35 cellular contexts compared by ENCODE assay signal in genomic region chr9:70910598-70910997, GRCh38.
"Had no signal": no experiment of that assay in that cellular context is flagged by ENCODE, and none has a peak within 500 bp of the region (broad histone marks: within the 10 kb centered on the region; RNA-seq: fewer than 3 reads in every experiment).

No MANE protein-coding gene starts in this region.

- ATAC-seq: activated CD8-positive, alpha-beta T cell treated with anti-CD3 and anti-CD28 coated beads for 36 hours; activated naive CD4-positive, alpha-beta T cell treated with anti-CD3 and anti-CD28 coated beads, Interleukin-2, amount 50 U/mL, for 72 hours; activated T-cell treated with anti-CD3 and anti-CD28 coated beads, Interleukin-2, amount 50 U/mL, for 4 hours; activated T-cell treated with anti-CD3 and anti-CD28 coated beads, Interleukin-2, amount 50 U/mL, for 72 hours; activated T-helper 17 cell treated with anti-CD3 and anti-CD28 coated beads, Interleukin-2, amount 50 U/mL, for 72 hours; body of pancreas had no signal

- FAIRE-seq: astrocyte, TTC549 had no signal

- H3K27me3 ChIP-seq: adrenal gland, body of pancreas, brain microvascular endothelial cell, breast epithelium had no signal

- H3K4me1 ChIP-seq: adrenal gland, body of pancreas, breast epithelium had no signal

- DNase-seq: activated B cell treated with CpG ODN at 0.5 μM for 24 hours; activated CD4-positive, alpha-beta memory T cell treated with anti-CD3 and anti-CD28 coated beads for 36 hours; activated CD4-positive, alpha-beta T cell treated with anti-CD3 and anti-CD28 coated beads for 4 hours; activated CD4-positive, alpha-beta T cell treated with anti-CD3 and anti-CD28 coated beads, Interleukin-2, amount 10 ng/mL, durations not matched to agents 24 days and 14 days; activated CD4-positive, alpha-beta T cell treated with anti-CD3 and anti-CD28 coated beads, Interleukin-2, amount 50 U/mL, for 1 hour; activated CD4-positive, alpha-beta T cell treated with anti-CD3 and anti-CD28 coated beads, Interleukin-2, amount 50 U/mL, for 4 hours; activated CD4-positive, CD25-positive, alpha-beta regulatory T cell treated with anti-CD3 and anti-CD28 coated beads, Interleukin-2, amount 50 U/mL, for 72 hours; activated CD8-positive, alpha-beta memory T cell treated with anti-CD3 and anti-CD28 coated beads, Interleukin-2, amount 50 U/mL, for 4 hours; activated CD8-positive, alpha-beta T cell treated with anti-CD3 and anti-CD28 coated beads for 36 hours; activated effector memory CD4-positive, alpha-beta T cell treated with anti-CD3 and anti-CD28 coated beads, Interleukin-2, amount 50 U/mL, for 16 hours; activated gamma-delta T cell treated with Interleukin-2 at 50 U/mL for 16 hours; activated naive CD4-positive, alpha-beta T cell; activated naive CD4-positive, alpha-beta T cell treated with anti-CD3 and anti-CD28 coated beads for 36 hours; activated naive CD4-positive, alpha-beta T cell treated with anti-CD3 and anti-CD28 coated beads, Interleukin-2, amount 50 U/mL, for 16 hours; activated naive CD8-positive, alpha-beta T cell treated with anti-CD3 and anti-CD28 coated beads for 36 hours; activated T-cell treated with anti-CD3 and anti-CD28 coated beads for 4 hours; activated T-cell treated with anti-CD3 and anti-CD28 coated beads, Interleukin-2, amount 50 U/mL, for 1 hour; activated T-cell treated with anti-CD3 and anti-CD28 coated beads, Interleukin-2, amount 50 U/mL, for 4 hours; activated T-cell treated with anti-CD3 and anti-CD28 coated beads, Interleukin-2, amount 50 U/mL, for 72 hours; adrenal gland; amniotic stem cell; aorta; body of pancreas; brain microvascular endothelial cell; caudate nucleus; SW 1271; T-helper 1 cell; T-helper 2 cell; T-helper 9 cell had no signal

- H3K9me3 ChIP-seq: body of pancreas, breast epithelium had no signal

- H3K27ac ChIP-seq: adrenal gland, body of pancreas, brain microvascular endothelial cell, breast epithelium, VCaP had no signal

- H3K4me3 ChIP-seq: adrenal gland, body of pancreas, breast epithelium had no signal

- H3K36me3 ChIP-seq: adrenal gland, brain microvascular endothelial cell, breast epithelium had no signal
